ENCODE assay signal across 14 cellular contexts in genomic region chr5:132050136-132050535, GRCh38. TPM values are rescaled to one million over a fixed set of nuclear protein-coding genes. Genes with fewer than 3 reads are reported as not detected.
A peak's percentile ranks its signal among the peaks of the same experiment; 100 is the strongest.
DNase-seq lines count a peak whose midpoint lies in the region; ATAC-seq, FAIRE-seq and TF ChIP-seq lines count a peak whose summit lies in the region.
"Had no signal": no experiment of that assay in that cellular context is flagged by ENCODE, and none has a peak within 500 bp of the region (broad histone marks: within the 10 kb centered on the region; RNA-seq: fewer than 3 reads in every experiment).

No MANE protein-coding gene starts in this region.

- no peaks in the 10 kb centered on the region for H3K79me2 ChIP-seq in HepG2 (ENCODE audit: insufficient read depth, low read length)
- H3K79me2 ChIP-seq in H1 (ENCODE audit: control insufficient read depth in 1 of 2, insufficient read depth in 2 of 2, low read length in 2 of 2): no peaks in the 10 kb centered on the region

- H4K5ac ChIP-seq in H1 (ENCODE audit: insufficient read length, low read depth, low read length): no peak overlapping the region

- no peak overlapping the region for H3K56ac ChIP-seq in H1 (replicated peaks; ENCODE audit: insufficient read length, low read depth, low read length)

- H3K9ac ChIP-seq in HepG2 (ENCODE audit: insufficient read depth, low read depth, low read length) (no peak overlapping the region), H1 (replicated peaks in 1 of 4; ENCODE audit: extremely low read depth in 1 of 4, low read depth in 3 of 4, low read length in 3 of 4) (no peak overlapping the region)

- H3K9me3 ChIP-seq in right lobe of liver: no peaks in the 10 kb centered on the region
- H3K9me3 ChIP-seq in HepG2 (ENCODE audit: low read length): no peaks in the 10 kb centered on the region
- H3K9me3 ChIP-seq in H1 (ENCODE audit: insufficient read depth in 2 of 2, low read depth in 1 of 2, low read length in 1 of 2): no peaks in the 10 kb centered on the region
- H3K9me3 ChIP-seq: tibial nerve had no signal

- H3K23me2 ChIP-seq in H1 (ENCODE audit: low read depth, low read length): no peaks in the 10 kb centered on the region

- H2BK20ac ChIP-seq in H1 (ENCODE audit: low read length): no peak overlapping the region

- H2AFZ ChIP-seq in HepG2 (ENCODE audit: low read length): no peak overlapping the region
- H2AFZ ChIP-seq in H1 (ENCODE audit: low read length): no peak overlapping the region

- no peaks in the 10 kb centered on the region for H4K20me1 ChIP-seq in HepG2 (ENCODE audit: insufficient read depth, low read length)
- no peaks in the 10 kb centered on the region for H4K20me1 ChIP-seq in H1 (replicated peaks in 1 of 2; ENCODE audit: control insufficient read depth in 1 of 2, insufficient read depth in 2 of 2, low read length in 2 of 2)

- peak overlapping the region; percentile 14; the same call in 1 of the 2 replicates for H4K8ac ChIP-seq in H1 (ENCODE audit: extremely low read depth, insufficient read depth, low read length)

- in situ Hi-C loops in HepG2 (cut with HindIII; ENCODE audit: extremely low pct_ligation_motif_present, low pct_unique_long_range_greater_than_20kb) (no loop called here), GM13976 (cut with MboI; ENCODE audit: low sequenced_read_pairs, unreplicated experiment) (no loop called here)

- peak in 2 of 3 donors; percentile 26 to 27 for DNase-seq in right lobe of liver
- DNase-seq in HepG2 (ENCODE audit: low spot score): no peak
- DNase-seq in H1 (ENCODE audit: low read depth in 1 of 2, low spot score in 2 of 2): peak in 1 of 2 experiments; percentile 30
- DNase-seq in mucosa of gallbladder (ENCODE audit: low spot score): peak; percentile 40
- DNase-seq in GM13976 (ENCODE audit: low spot score): no peak
- DNase-seq in stimulated activated naive CD4-positive, alpha-beta T cell treated with Interleukin-2 at 50 U/mL for 16 hours (lab: John Stamatoyannopoulos, UW): no peak
- DNase-seq: NCI-H1092 treated with DMSO at 0.1 percent for 48 hours had no signal

- no peak overlapping the region for H2AK5ac ChIP-seq in H1 (ENCODE audit: low read depth, low read length)

- no peak for TF ChIP-seq POLR2A in right lobe of liver (IDR thresholded peaks at IDR 0.05)
- TF ChIP-seq POLR2A in HepG2 (IDR thresholded peaks at IDR 0.05; ENCODE audit: insufficient read depth in 1 of 2, low read depth in 2 of 2, low read length in 2 of 2): no peak
- TF ChIP-seq POLR2A in H1 (IDR thresholded peaks at IDR 0.05; ENCODE audit: control extremely low read depth in 1 of 2, low read depth in 2 of 2, low read length in 2 of 2): no peak

- POLR2A ChIA-PET in HepG2 (lab: Yijun Ruan, JAX): no interaction called here
- POLR2A ChIA-PET in H1 (lab: Charles Lee; ENCODE audit: partially characterized antibody): interaction anchor here (1.1 kb wide), 1 partner anchor 174 kb away, joined by 3 read pairs; no protein-coding TSS in a partner anchor

- no peaks in the 10 kb centered on the region for H3K79me1 ChIP-seq in H1 (ENCODE audit: low read depth, low read length)

- no peak overlapping the region for H2BK120ac ChIP-seq in H1 (replicated peaks; ENCODE audit: low read depth, low read length)

- no TSS peak for BruUV-seq in HepG2 (replicated peaks; lab: Mats Ljungman, UMichigan)

- CTCF ChIA-PET in HepG2 (lab: Yijun Ruan, JAX; ENCODE audit: low intra/inter-chr PET ratio, low total read pairs): no interaction called here
- CTCF ChIA-PET in H1 (lab: Charles Lee; ENCODE audit: partially characterized antibody): interaction anchor here (0.8 to 2.5 kb wide), 6 partner anchors 13 to 240 kb away, joined by 3 to 20 read pairs (median 4); no protein-coding TSS in a partner anchor

- no peaks in the 10 kb centered on the region for H3K4me1 ChIP-seq in right lobe of liver
- H3K4me1 ChIP-seq in HepG2 (ENCODE audit: insufficient read depth, low read length): no peaks in the 10 kb centered on the region
- peaks cover 0 to 5% (median 1%) of the 10 kb centered on the region in 4 experiments; a peak in 2 of 7 replicates for H3K4me1 ChIP-seq in H1 (replicated peaks in 1 of 4; ENCODE audit: control insufficient read depth in 3 of 4, insufficient read depth in 4 of 4, low read length in 3 of 4)
- H3K4me1 ChIP-seq: tibial nerve had no signal

- no peak for TF ChIP-seq EP300 in HepG2 (IDR thresholded peaks at IDR 0.05; ENCODE audit: low read depth in 2 of 2, low read length in 2 of 2)
- TF ChIP-seq EP300 in HepG2 (CRISPR knock-in tag; IDR thresholded peaks at IDR 0.05; ENCODE audit: borderline replicate concordance): no peak
- TF ChIP-seq EP300 in H1 (IDR thresholded peaks at IDR 0.05; ENCODE audit: borderline replicate concordance in 1 of 2, low read depth in 2 of 2, low read length in 2 of 2): no peak

- no peak overlapping the region for H3K14ac ChIP-seq in H1 (ENCODE audit: insufficient read length)

- no peak overlapping the region for H3K18ac ChIP-seq in H1 (ENCODE audit: extremely low read depth, low read length)

- intact Hi-C loops in right lobe of liver (cut with DNase I) (no loop called here), HepG2 (cut with micrococcal nuclease; ENCODE audit: unreplicated experiment) (no loop called here)

- H3K27ac ChIP-seq in right lobe of liver: no peak overlapping the region
- H3K27ac ChIP-seq in HepG2 (ENCODE audit: extremely low read length, insufficient read depth, low read length): no peak overlapping the region
- no peak overlapping the region for H3K27ac ChIP-seq in H1 (ENCODE audit: low read depth, low read length)
- H3K27ac ChIP-seq: tibial nerve had no signal

- WGBS in right lobe of liver (ENCODE audit: insufficient coverage, low coverage, low lambda C conversion rate, missing lambda C conversion rate): no CpG with 5 or more reads among the region's 5 CpGs
- 10% methylated on average over 5 of the region's 5 CpGs for WGBS in HepG2 (ENCODE audit: low lambda C conversion rate)
- 84% methylated on average over 5 of the region's 5 CpGs; no CpG with 5 or more reads in 1 of the 2 experiments for WGBS in H1 (ENCODE audit: extremely low coverage in 1 of 2, insufficient coverage in 1 of 2, insufficient read length in 1 of 2, insufficient replicate concordance in 2 of 2, low coverage in 1 of 2, low lambda C conversion rate in 2 of 2, missing lambda C conversion rate in 1 of 2), 2 experiments

- H3K4me3 ChIP-seq in right lobe of liver (no peak overlapping the region), HepG2 (replicated peaks in 1 of 3; ENCODE audit: insufficient read depth in 1 of 3, low read depth in 2 of 3, low read length in 3 of 3) (no peak overlapping the region), H1 (ENCODE audit: extremely low read depth in 1 of 4, insufficient read depth in 2 of 4, low read depth in 3 of 4, low read length in 4 of 4) (no peak overlapping the region)
- H3K4me3 ChIP-seq: lung, tibial nerve had no signal

- ATAC-seq in right lobe of liver: peak; percentile 49 to 68 (median 60)
- ATAC-seq in HepG2: no peak; the same call in 2 of the 3 replicates
- ATAC-seq in HG02840 (IDR thresholded peaks at IDR 0.05; ENCODE audit: low FRiP score, unreplicated experiment): no peak
- ATAC-seq in GM21576 (IDR thresholded peaks at IDR 0.05; ENCODE audit: unreplicated experiment): no peak

- no peak overlapping the region for H2BK12ac ChIP-seq in H1 (ENCODE audit: low read depth, low read length)

- TF ChIP-seq RAD21 in HepG2 (CRISPR knock-in tag; IDR thresholded peaks at IDR 0.05) (no peak), H1 (IDR thresholded peaks at IDR 0.05 in 1 of 2, conservative IDR thresholded peaks at IDR 0.05 in 1 of 2; ENCODE audit: low read depth in 2 of 2, low read length in 2 of 2) (no peak)

- no peak overlapping the region for H3K4ac ChIP-seq in H1 (replicated peaks; ENCODE audit: insufficient read length, low read depth, low read length)

- TF ChIP-seq CTCF in right lobe of liver (IDR thresholded peaks at IDR 0.05) (no peak), HepG2 (CRISPR knock-in tag; IDR thresholded peaks at IDR 0.05) (no peak), H1 (IDR thresholded peaks at IDR 0.05; ENCODE audit: control extremely low read depth in 1 of 3, insufficient read depth in 1 of 3, low read depth in 1 of 3, low read length in 3 of 3) (no peak), GM13976 (IDR thresholded peaks at IDR 0.05; ENCODE audit: borderline replicate concordance, control extremely low read depth, extremely low read depth, insufficient read depth, missing control alignments) (no peak)

- H3K4me2 ChIP-seq in HepG2 (ENCODE audit: low read depth, low read length): no peak overlapping the region
- no peak overlapping the region for H3K4me2 ChIP-seq in H1 (ENCODE audit: insufficient read depth in 1 of 2, low read depth in 2 of 2, low read length in 2 of 2)

- H3K36me3 ChIP-seq in right lobe of liver: no peaks in the 10 kb centered on the region
- no peaks in the 10 kb centered on the region for H3K36me3 ChIP-seq in HepG2 (replicated peaks in 1 of 2; ENCODE audit: control insufficient read depth in 1 of 2, insufficient read depth in 2 of 2, low read length in 2 of 2)
- H3K36me3 ChIP-seq in H1 (ENCODE audit: control insufficient read depth in 2 of 4, insufficient read depth in 4 of 4, low read length in 3 of 4): no peaks in the 10 kb centered on the region
- H3K36me3 ChIP-seq: tibial nerve had no signal

- FAIRE-seq in HepG2 (lab: Jason Lieb, UNC) (no peak), H1 (lab: Jason Lieb, UNC) (no peak)
- FAIRE-seq: HTR-8/SVneo, TTC549 had no signal

- H4K91ac ChIP-seq in H1 (replicated peaks; ENCODE audit: insufficient read length, low read length): no peak overlapping the region

- no peak overlapping the region for H2BK15ac ChIP-seq in H1 (ENCODE audit: low read length)

- H3K27me3 ChIP-seq in right lobe of liver (no peaks in the 10 kb centered on the region), HepG2 (ENCODE audit: control insufficient read depth in 1 of 2, insufficient read depth in 2 of 2, low read length in 2 of 2) (peaks cover 3 to 28% of the 10 kb centered on the region in 2 experiments; a peak in 3 of 5 replicates), H1 (replicated peaks in 1 of 4; ENCODE audit: control insufficient read depth in 3 of 4, extremely low read depth in 1 of 4, insufficient read depth in 3 of 4, low read length in 3 of 4) (no peaks in the 10 kb centered on the region)
- H3K27me3 ChIP-seq: tibial nerve had no signal

- no peak overlapping the region for H2BK5ac ChIP-seq in H1 (ENCODE audit: low read depth, low read length)

- no peak overlapping the region for H3K23ac ChIP-seq in H1 (ENCODE audit: insufficient read length)

RNA-seq across cellular contexts. Expression of gene IL3, which starts 10.3 kb away (rescaled TPM):
- total RNA-seq in right lobe of liver (not detected), HepG2 (2016; rRNA removed; fragmentation: Illumina TruSeq; extraction: Trizol) (not detected in 2 replicates), mucosa of gallbladder (not detected)
- total RNA-seq in HepG2 (2016; cell fraction: cytosol; rRNA removed; fragmentation: Illumina TruSeq; extraction: Trizol; ENCODE audit: low read depth): not detected in 2 replicates
- not detected in 2 replicates for total RNA-seq in HepG2 (2016; cell fraction: insoluble cytoplasmic fraction; rRNA removed; fragmentation: Illumina TruSeq; extraction: Trizol)
- not detected in 2 replicates for total RNA-seq in HepG2 (2016; cell fraction: membrane; rRNA removed; fragmentation: Illumina TruSeq; extraction: Trizol)
- not detected in 2 replicates for total RNA-seq in HepG2 (2016; cell fraction: nucleus; rRNA removed; fragmentation: Illumina TruSeq; extraction: Trizol)
- polyA plus RNA-seq in HepG2 (2011; rRNA removed) (not detected in 2 replicates), H1 (2011; rRNA removed) (not detected in 2 replicates)
- not detected in 2 replicates for polyA plus RNA-seq in HepG2 (2011; cell fraction: cytosol; rRNA removed)
- not detected in 2 replicates for polyA plus RNA-seq in HepG2 (2011; cell fraction: nucleus; rRNA removed)
- not detected in 2 replicates for polyA plus RNA-seq in HepG2 (2012)
- not detected in 2 replicates for polyA plus RNA-seq in HepG2 (2016; cell fraction: cytosol; fragmentation: Illumina TruSeq; extraction: Trizol; ENCODE audit: low read depth)
- polyA plus RNA-seq in HepG2 (2016; cell fraction: insoluble cytoplasmic fraction; fragmentation: Illumina TruSeq; extraction: Trizol; ENCODE audit: low read depth): not detected in 2 replicates
- polyA plus RNA-seq in HepG2 (2016; cell fraction: membrane; fragmentation: Illumina TruSeq; extraction: Trizol; ENCODE audit: low read depth): not detected in 2 replicates
- polyA plus RNA-seq in HepG2 (2016; cell fraction: nucleus; fragmentation: Illumina TruSeq; extraction: Trizol; ENCODE audit: insufficient read depth, low read depth): not detected in 2 replicates
- polyA minus RNA-seq in HepG2 (2011; rRNA and poly(A)+ RNA removed; ENCODE audit: low replicate concordance): not detected in 2 replicates
- not detected in 2 replicates for polyA minus RNA-seq in HepG2 (2011; cell fraction: cytosol; rRNA and poly(A)+ RNA removed)
- polyA minus RNA-seq in HepG2 (2011; cell fraction: nucleus; rRNA and poly(A)+ RNA removed): not detected in 2 replicates
- total RNA-seq in H1 (2021; fragmentation: NEBNext Ultra II Directional; extraction: Animal tissue kit (Norgen Biotek cat#: 25700)): not detected in 2 replicates
- not detected for polyA plus RNA-seq in H1 (2011; cell fraction: cytosol; rRNA removed)
- polyA plus RNA-seq in H1 (2011; cell fraction: nucleus; rRNA removed): not detected
- polyA plus RNA-seq in H1 (2012, experiment 1 of 2): not detected in 4 replicates
- not detected for polyA plus RNA-seq in H1 (2012, experiment 2 of 2)
- not detected for polyA plus RNA-seq in H1 (2013, experiment 1 of 2)
- polyA plus RNA-seq in H1 (2013, experiment 2 of 2): not detected
- not detected in 2 replicates for polyA minus RNA-seq in H1 (2011; rRNA and poly(A)+ RNA removed)
- polyA minus RNA-seq in H1 (2011; cell fraction: cytosol; rRNA and poly(A)+ RNA removed): not detected
- polyA minus RNA-seq in H1 (2011; cell fraction: nucleus; rRNA and poly(A)+ RNA removed): not detected
- total RNA-seq: lung, NCI-H460, tibial nerve had no signal
- polyA plus RNA-seq: lung had no signal

RNA-seq across cellular contexts. Expression of gene CSF2, which starts 23.5 kb away (rescaled TPM):
- total RNA-seq in right lobe of liver (not detected), HepG2 (2016; rRNA removed; fragmentation: Illumina TruSeq; extraction: Trizol) (not detected in 2 replicates), mucosa of gallbladder (not detected)
- not detected in 2 replicates for total RNA-seq in HepG2 (2016; cell fraction: cytosol; rRNA removed; fragmentation: Illumina TruSeq; extraction: Trizol; ENCODE audit: low read depth)
- total RNA-seq in HepG2 (2016; cell fraction: insoluble cytoplasmic fraction; rRNA removed; fragmentation: Illumina TruSeq; extraction: Trizol): not detected in 2 replicates
- total RNA-seq in HepG2 (2016; cell fraction: membrane; rRNA removed; fragmentation: Illumina TruSeq; extraction: Trizol): not detected in 2 replicates
- total RNA-seq in HepG2 (2016; cell fraction: nucleus; rRNA removed; fragmentation: Illumina TruSeq; extraction: Trizol): not detected in 2 replicates
- polyA plus RNA-seq in HepG2 (2011; rRNA removed) (not detected in 2 replicates), H1 (2011; rRNA removed) (not detected in 2 replicates)
- not detected in 2 replicates for polyA plus RNA-seq in HepG2 (2011; cell fraction: cytosol; rRNA removed)
- polyA plus RNA-seq in HepG2 (2011; cell fraction: nucleus; rRNA removed): not detected in 2 replicates
- polyA plus RNA-seq in HepG2 (2012): not detected in 2 replicates
- not detected in 2 replicates for polyA plus RNA-seq in HepG2 (2016; cell fraction: cytosol; fragmentation: Illumina TruSeq; extraction: Trizol; ENCODE audit: low read depth)
- not detected in 2 replicates for polyA plus RNA-seq in HepG2 (2016; cell fraction: insoluble cytoplasmic fraction; fragmentation: Illumina TruSeq; extraction: Trizol; ENCODE audit: low read depth)
- not detected in 2 replicates for polyA plus RNA-seq in HepG2 (2016; cell fraction: membrane; fragmentation: Illumina TruSeq; extraction: Trizol; ENCODE audit: low read depth)
- polyA plus RNA-seq in HepG2 (2016; cell fraction: nucleus; fragmentation: Illumina TruSeq; extraction: Trizol; ENCODE audit: insufficient read depth, low read depth): not detected in 2 replicates
- polyA minus RNA-seq in HepG2 (2011; rRNA and poly(A)+ RNA removed; ENCODE audit: low replicate concordance): not detected in 2 replicates
- not detected in 2 replicates for polyA minus RNA-seq in HepG2 (2011; cell fraction: cytosol; rRNA and poly(A)+ RNA removed)
- not detected in 2 replicates for polyA minus RNA-seq in HepG2 (2011; cell fraction: nucleus; rRNA and poly(A)+ RNA removed)
- not detected in 2 replicates for total RNA-seq in H1 (2021; fragmentation: NEBNext Ultra II Directional; extraction: Animal tissue kit (Norgen Biotek cat#: 25700))
- not detected for polyA plus RNA-seq in H1 (2011; cell fraction: cytosol; rRNA removed)
- polyA plus RNA-seq in H1 (2011; cell fraction: nucleus; rRNA removed): not detected
- polyA plus RNA-seq in H1 (2012, experiment 1 of 2): not detected in 4 replicates
- polyA plus RNA-seq in H1 (2012, experiment 2 of 2): not detected
- not detected for polyA plus RNA-seq in H1 (2013, experiment 1 of 2)
- polyA plus RNA-seq in H1 (2013, experiment 2 of 2): not detected
- polyA minus RNA-seq in H1 (2011; rRNA and poly(A)+ RNA removed): not detected in 2 replicates
- not detected for polyA minus RNA-seq in H1 (2011; cell fraction: cytosol; rRNA and poly(A)+ RNA removed)
- polyA minus RNA-seq in H1 (2011; cell fraction: nucleus; rRNA and poly(A)+ RNA removed): not detected
- total RNA-seq: NCI-H460, tibial nerve had no signal

RNA-seq across cellular contexts. Expression of gene ACSL6, which starts 38.7 kb away (rescaled TPM):
- total RNA-seq in right lobe of liver (1 to 10 TPM; 1.3 to 6.0 (median 4.6) TPM), HepG2 (2016; rRNA removed; fragmentation: Illumina TruSeq; extraction: Trizol) (2.5 and 3.7 TPM in 2 replicates), mucosa of gallbladder (1.5 TPM)
- total RNA-seq in HepG2 (2016; cell fraction: cytosol; rRNA removed; fragmentation: Illumina TruSeq; extraction: Trizol; ENCODE audit: low read depth): 0.40 and 0.71 TPM in 2 replicates
- 2.5 and 3.7 TPM in 2 replicates for total RNA-seq in HepG2 (2016; cell fraction: insoluble cytoplasmic fraction; rRNA removed; fragmentation: Illumina TruSeq; extraction: Trizol)
- 1.2 and 1.4 TPM in 2 replicates for total RNA-seq in HepG2 (2016; cell fraction: membrane; rRNA removed; fragmentation: Illumina TruSeq; extraction: Trizol)
- total RNA-seq in HepG2 (2016; cell fraction: nucleus; rRNA removed; fragmentation: Illumina TruSeq; extraction: Trizol): 7.7 and 9.1 TPM in 2 replicates
- polyA plus RNA-seq in HepG2 (2011; rRNA removed) (3.8 and 8.3 TPM in 2 replicates), H1 (2011; rRNA removed) (2.3 and 3.4 TPM in 2 replicates)
- polyA plus RNA-seq in HepG2 (2011; cell fraction: cytosol; rRNA removed): 1.2 and 1.9 TPM in 2 replicates
- polyA plus RNA-seq in HepG2 (2011; cell fraction: nucleus; rRNA removed): 34.1 and 36.0 TPM in 2 replicates
- polyA plus RNA-seq in HepG2 (2012): 2.4 and 4.2 TPM in 2 replicates
- polyA plus RNA-seq in HepG2 (2016; cell fraction: cytosol; fragmentation: Illumina TruSeq; extraction: Trizol; ENCODE audit: low read depth): 0.34 and 0.45 TPM in 2 replicates
- polyA plus RNA-seq in HepG2 (2016; cell fraction: insoluble cytoplasmic fraction; fragmentation: Illumina TruSeq; extraction: Trizol; ENCODE audit: low read depth): 1.7 and 2.1 TPM in 2 replicates
- polyA plus RNA-seq in HepG2 (2016; cell fraction: membrane; fragmentation: Illumina TruSeq; extraction: Trizol; ENCODE audit: low read depth): 0.49 and 0.72 TPM in 2 replicates
- 7.7 and 7.8 TPM in 2 replicates for polyA plus RNA-seq in HepG2 (2016; cell fraction: nucleus; fragmentation: Illumina TruSeq; extraction: Trizol; ENCODE audit: insufficient read depth, low read depth)
- polyA minus RNA-seq in HepG2 (2011; rRNA and poly(A)+ RNA removed; ENCODE audit: low replicate concordance): 0.35 and 13.5 TPM in 2 replicates
- 0.88 and 2.8 TPM in 2 replicates for polyA minus RNA-seq in HepG2 (2011; cell fraction: cytosol; rRNA and poly(A)+ RNA removed)
- polyA minus RNA-seq in HepG2 (2011; cell fraction: nucleus; rRNA and poly(A)+ RNA removed): 11.3 and 17.3 TPM in 2 replicates
- total RNA-seq in H1 (2021; fragmentation: NEBNext Ultra II Directional; extraction: Animal tissue kit (Norgen Biotek cat#: 25700)): 2.4 and 3.8 TPM in 2 replicates
- polyA plus RNA-seq in H1 (2011; cell fraction: cytosol; rRNA removed): 1.8 TPM
- polyA plus RNA-seq in H1 (2011; cell fraction: nucleus; rRNA removed): 11.2 TPM
- 2.1 to 4.6 TPM (median 2.9 TPM) in 4 replicates for polyA plus RNA-seq in H1 (2012, experiment 1 of 2)
- 0.52 TPM for polyA plus RNA-seq in H1 (2012, experiment 2 of 2)
- polyA plus RNA-seq in H1 (2013, experiment 1 of 2): 2.4 TPM
- polyA plus RNA-seq in H1 (2013, experiment 2 of 2): 2.1 TPM
- polyA minus RNA-seq in H1 (2011; rRNA and poly(A)+ RNA removed): 3.9 and 9.3 TPM in 2 replicates
- not detected for polyA minus RNA-seq in H1 (2011; cell fraction: cytosol; rRNA and poly(A)+ RNA removed)
- 4.6 TPM for polyA minus RNA-seq in H1 (2011; cell fraction: nucleus; rRNA and poly(A)+ RNA removed)

Comparison
In these comparisons a context has a peak if more than half of its experiments do, and no peak if none do; other contexts are left out.
1. ATAC-seq: peak in right lobe of liver (4 of 4); none in HepG2 (single experiment), HG02840 (single experiment) and GM21576 (single experiment).
2. DNase-seq: peak in right lobe of liver (2 of 3) and mucosa of gallbladder (single experiment); none in HepG2 (single experiment), GM13976 (single experiment) and stimulated activated naive CD4-positive, alpha-beta T cell treated with Interleukin-2 at 50 U/mL for 16 hours (single experiment).